1 cellular context compared by ENCODE assay signal in the genomic region with DNA sequence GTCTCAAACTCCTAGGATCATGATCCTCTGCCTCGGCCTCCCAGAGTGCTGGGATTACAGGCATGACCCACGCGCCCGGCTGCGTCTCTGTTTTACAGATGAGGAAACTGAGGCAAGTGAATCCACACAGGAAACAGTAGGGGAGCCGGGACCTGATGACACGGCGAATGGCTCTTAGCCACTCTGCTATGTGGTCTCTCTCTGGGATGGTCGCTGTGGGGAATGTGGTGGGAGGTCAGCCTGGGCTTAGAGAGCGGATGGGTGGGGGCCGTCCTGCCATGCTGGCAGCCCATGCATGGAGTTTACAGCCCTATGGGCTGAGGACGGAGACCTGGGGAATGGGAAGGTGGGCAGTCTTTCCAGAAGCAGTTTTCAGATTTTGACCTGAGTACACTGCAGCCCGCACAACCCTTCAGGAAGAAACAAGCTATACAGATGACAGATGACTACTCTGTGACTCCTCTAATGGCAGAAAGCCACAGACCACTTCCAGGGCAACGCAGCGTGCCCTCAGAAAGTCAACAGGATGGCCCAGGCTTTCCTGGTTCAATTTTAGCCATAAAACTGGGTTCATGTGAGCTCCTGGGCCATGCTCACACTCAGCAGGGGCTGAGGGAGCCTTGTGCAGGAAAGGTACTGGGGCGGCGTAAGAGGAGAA.
TF ChIP-seq lines count a peak whose summit lies in the region.

No MANE protein-coding gene starts in this region.

TF ChIP-seq in IMR-90, 13 proteins besides CTCF, POLR2A, EP300 and RAD21 (continued from another document):
- no peak for TF ChIP-seq CEBPB (IDR thresholded peaks at IDR 0.05; ENCODE audit: low read depth, low read length)
- TF ChIP-seq, protein P1, sequence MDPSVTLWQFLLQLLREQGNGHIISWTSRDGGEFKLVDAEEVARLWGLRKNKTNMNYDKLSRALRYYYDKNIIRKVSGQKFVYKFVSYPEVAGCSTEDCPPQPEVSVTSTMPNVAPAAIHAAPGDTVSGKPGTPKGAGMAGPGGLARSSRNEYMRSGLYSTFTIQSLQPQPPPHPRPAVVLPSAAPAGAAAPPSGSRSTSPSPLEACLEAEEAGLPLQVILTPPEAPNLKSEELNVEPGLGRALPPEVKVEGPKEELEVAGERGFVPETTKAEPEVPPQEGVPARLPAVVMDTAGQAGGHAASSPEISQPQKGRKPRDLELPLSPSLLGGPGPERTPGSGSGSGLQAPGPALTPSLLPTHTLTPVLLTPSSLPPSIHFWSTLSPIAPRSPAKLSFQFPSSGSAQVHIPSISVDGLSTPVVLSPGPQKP (IDR thresholded peaks at IDR 0.05; ENCODE audit: borderline replicate concordance, low read depth, low read length), result no peak
- no peak for TF ChIP-seq MAFK (IDR thresholded peaks at IDR 0.05; ENCODE audit: low read depth, low read length)
- TF ChIP-seq MAZ (IDR thresholded peaks at IDR 0.05; ENCODE audit: borderline replicate concordance, low read depth, low read length), result no peak
- no peak for TF ChIP-seq SMC3 (IDR thresholded peaks at IDR 0.05; ENCODE audit: low read depth, low read length)
